Comparison of ENCODE assay signal across 2 cellular contexts in the genomic region with DNA sequence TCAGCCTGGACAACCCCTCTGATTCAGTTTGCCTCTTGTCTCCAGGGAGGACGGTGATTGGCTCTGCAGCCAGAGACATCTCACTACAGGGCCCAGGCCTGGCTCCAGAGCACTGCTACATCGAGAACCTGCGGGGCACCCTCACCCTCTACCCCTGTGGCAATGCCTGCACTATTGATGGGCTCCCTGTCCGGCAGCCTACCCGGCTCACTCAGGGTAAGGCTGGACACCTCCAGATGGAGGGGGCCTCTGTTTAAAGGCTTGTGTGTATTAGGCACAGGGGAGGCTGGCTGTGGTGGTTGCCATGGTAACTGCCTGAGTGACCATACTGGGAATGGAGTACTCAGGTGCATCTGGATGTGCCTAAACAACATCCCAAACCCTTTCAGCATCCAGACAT.
TF ChIP-seq lines count a peak whose summit lies in the region.

No MANE protein-coding gene starts in this region.

TF ChIP-seq in HepG2, 621 proteins besides CTCF, POLR2A, EP300 and RAD21:
- TF ChIP-seq ZNF841 (CRISPR knock-in tag; IDR thresholded peaks at IDR 0.05; ENCODE audit: borderline replicate concordance), result no peak
- TF ChIP-seq RFX1 (IDR thresholded peaks at IDR 0.05), result peak; percentile 48
- no peak for TF ChIP-seq ZNF747 (CRISPR knock-in tag; IDR thresholded peaks at IDR 0.05; ENCODE audit: borderline replicate concordance)
- no peak for TF ChIP-seq GFI1 (CRISPR knock-in tag; IDR thresholded peaks at IDR 0.05; ENCODE audit: borderline replicate concordance)
- TF ChIP-seq ETV6 (CRISPR knock-in tag; conservative IDR thresholded peaks at IDR 0.05), result no peak
- TF ChIP-seq TOPORS (CRISPR knock-in tag; IDR thresholded peaks at IDR 0.05), result no peak

TF ChIP-seq in endothelial cell of umbilical vein, 7 proteins besides CTCF, POLR2A, EP300 and RAD21:
- TF ChIP-seq JUN (IDR thresholded peaks at IDR 0.05; ENCODE audit: borderline replicate concordance, insufficient read depth, insufficient read length, low read depth) (no peak), POLR2AphosphoS5 (IDR thresholded peaks at IDR 0.05; ENCODE audit: insufficient read depth, low read depth, low read length) (no peak), FOS (IDR thresholded peaks at IDR 0.05; ENCODE audit: borderline replicate concordance, insufficient read depth, low read length) (no peak)
